11 cellular contexts compared by ENCODE assay signal in genomic region chr3:134600166-134600670, GRCh38. TPM values are rescaled to one million over a fixed set of nuclear protein-coding genes. Genes with fewer than 3 reads are reported as not detected.
A peak's percentile ranks its signal among the peaks of the same experiment; 100 is the strongest.
DNase-seq lines count a peak whose midpoint lies in the region; ATAC-seq and TF ChIP-seq lines count a peak whose summit lies in the region.
"Had no signal": no experiment of that assay in that cellular context is flagged by ENCODE, and none has a peak within 500 bp of the region (broad histone marks: within the 10 kb centered on the region; RNA-seq: fewer than 3 reads in every experiment).

No MANE protein-coding gene starts in this region.

- H3K4me3 ChIP-seq in PC-3 (ENCODE audit: low read length) (no peak overlapping the region; the same call in 1 of the 2 replicates), fibroblast of lung (replicated peaks in 1 of 4; ENCODE audit: control extremely low read depth in 1 of 4, insufficient read depth in 1 of 4, low read depth in 3 of 4, low read length in 4 of 4) (no peak overlapping the region), prostate gland (no peak overlapping the region), GM23248 (no peak overlapping the region)
- H3K4me3 ChIP-seq: body of pancreas, psoas muscle, upper lobe of left lung had no signal

- TF ChIP-seq POLR2A in prostate gland (IDR thresholded peaks at IDR 0.05) = no peak

- ATAC-seq in GM19025 (IDR thresholded peaks at IDR 0.05; ENCODE audit: low read depth, unreplicated experiment) = peak; percentile 2
- peak; percentile 18; the same call in 1 of the 2 replicates for ATAC-seq in PC-3

- H3F3A ChIP-seq in PC-3 (ENCODE audit: low read length, unreplicated experiment) (no peaks in the 10 kb centered on the region), GM23248 (ENCODE audit: insufficient read depth) (no peaks in the 10 kb centered on the region)

- H3K4me1 ChIP-seq in PC-3 (ENCODE audit: insufficient read depth, low read length) (peaks cover 8% of the 10 kb centered on the region), fibroblast of lung (ENCODE audit: control insufficient read depth, extremely low read depth, insufficient read depth, low read length) (no peaks in the 10 kb centered on the region), prostate gland (replicated peaks) (no peaks in the 10 kb centered on the region), GM23248 (ENCODE audit: insufficient read depth) (no peaks in the 10 kb centered on the region)
- H3K4me1 ChIP-seq: body of pancreas, psoas muscle had no signal

- BruUV-seq in PC-3 (replicated peaks; lab: Mats Ljungman, UMichigan) = no TSS peak

- in situ Hi-C loops in GM23248 (cut with MboI) = loop anchor here (10.0 to 25.0 kb wide), 3 partner anchors 145 to 1287 kb away; no protein-coding TSS in a partner anchor

- no peaks in the 10 kb centered on the region for H4K20me1 ChIP-seq in PC-3 (ENCODE audit: low read length)
- H4K20me1 ChIP-seq in fibroblast of lung (ENCODE audit: control insufficient read depth, extremely low read depth, insufficient read depth, low read length) = no peaks in the 10 kb centered on the region
- H4K20me1 ChIP-seq in GM23248 (ENCODE audit: insufficient read depth) = no peaks in the 10 kb centered on the region

- H3K9me2 ChIP-seq in PC-3 (replicated peaks; ENCODE audit: low read length) = no peaks in the 10 kb centered on the region
- no peaks in the 10 kb centered on the region for H3K9me2 ChIP-seq in GM23248 (ENCODE audit: insufficient read depth)

- 47% methylated on average over 2 of the region's 2 CpGs for WGBS in prostate gland
- WGBS in GM23248 (ENCODE audit: low coverage in 1 of 2, low lambda C conversion rate in 2 of 2, missing lambda C conversion rate in 2 of 2), 2 experiments = 8% methylated on average over 2 of the region's 2 CpGs

- POLR2A ChIA-PET in PC-3 (lab: Charles Lee; ENCODE audit: unreplicated experiment) = no interaction called here

- DNase-seq in AG09319 (ENCODE audit: extremely low read depth, low read depth) (peak; percentile 78), PC-3 (peak; percentile 25), fibroblast of lung (ENCODE audit: low read depth in 2 of 2) (peak; percentile 3 to 60), prostate gland (ENCODE audit: low spot score) (no peak), GM23248 (no peak), pons (ENCODE audit: low spot score) (no peak), globus pallidus (ENCODE audit: low spot score) (no peak)

- intact Hi-C loops in PC-3 (cut with micrococcal nuclease) (loop anchor here (1.0 to 5.0 kb wide), 3 partner anchors 41 to 1295 kb away; no protein-coding TSS in a partner anchor), prostate gland (cut with DNase I) (loop anchor here (2.0 to 5.0 kb wide), 5 partner anchors 42 to 1295 kb away; partner anchors contain the start of gene EPHB1)

- H2AFZ ChIP-seq in PC-3 (ENCODE audit: low read length) (0 out of 2 replicates have a peak overlapping the region, but pooled peaks have one; percentile 54), fibroblast of lung (ENCODE audit: low read length) (no peak overlapping the region), GM23248 (no peak overlapping the region)

- H3K36me3 ChIP-seq in PC-3 (ENCODE audit: low read depth, low read length) (no peaks in the 10 kb centered on the region), fibroblast of lung (ENCODE audit: control insufficient read depth, insufficient read depth, low read length) (no peaks in the 10 kb centered on the region), prostate gland (no peaks in the 10 kb centered on the region), GM23248 (ENCODE audit: low read depth) (no peaks in the 10 kb centered on the region)
- H3K36me3 ChIP-seq: upper lobe of left lung had no signal

- CTCF ChIA-PET in PC-3 (lab: Charles Lee) = interaction anchor here (0.6 kb wide), 1 partner anchor 22 kb away, joined by 3 read pairs; no protein-coding TSS in a partner anchor

- no peaks in the 10 kb centered on the region for H3K27me3 ChIP-seq in PC-3 (ENCODE audit: low read length)
- no peaks in the 10 kb centered on the region for H3K27me3 ChIP-seq in fibroblast of lung (ENCODE audit: control insufficient read depth, insufficient read depth, low read length)
- H3K27me3 ChIP-seq in prostate gland (replicated peaks; ENCODE audit: insufficient read depth) = no peaks in the 10 kb centered on the region
- no peaks in the 10 kb centered on the region for H3K27me3 ChIP-seq in GM23248 (replicated peaks; ENCODE audit: insufficient read depth)
- H3K27me3 ChIP-seq: body of pancreas, upper lobe of left lung had no signal

- H3K9me3 ChIP-seq in PC-3 (ENCODE audit: low read length) = no peaks in the 10 kb centered on the region
- no peaks in the 10 kb centered on the region for H3K9me3 ChIP-seq in fibroblast of lung (ENCODE audit: control insufficient read depth, insufficient read depth, low read depth, low read length)
- no peaks in the 10 kb centered on the region for H3K9me3 ChIP-seq in prostate gland
- no peaks in the 10 kb centered on the region for H3K9me3 ChIP-seq in GM23248 (ENCODE audit: low read depth)
- H3K9me3 ChIP-seq: body of pancreas, psoas muscle, upper lobe of left lung had no signal

- H3K27ac ChIP-seq in PC-3 (ENCODE audit: low read length) = no peak overlapping the region
- no peak overlapping the region for H3K27ac ChIP-seq in fibroblast of lung (ENCODE audit: insufficient read depth, low read length)
- no peak overlapping the region for H3K27ac ChIP-seq in prostate gland
- H3K27ac ChIP-seq in GM23248 = no peak overlapping the region
- H3K27ac ChIP-seq: body of pancreas, psoas muscle, upper lobe of left lung had no signal

- H3K9ac ChIP-seq in PC-3 (ENCODE audit: low read length) = no peak overlapping the region
- H3K9ac ChIP-seq in fibroblast of lung (ENCODE audit: insufficient read depth, low read length) = no peak overlapping the region
- no peak overlapping the region for H3K9ac ChIP-seq in GM23248

- TF ChIP-seq CTCF in AG09319 (IDR thresholded peaks at IDR 0.05; ENCODE audit: low read depth, low read length) (no peak), PC-3 (conservative IDR thresholded peaks at IDR 0.05; ENCODE audit: low read depth, low read length) (no peak), fibroblast of lung (conservative IDR thresholded peaks at IDR 0.05 in 1 of 2, IDR thresholded peaks at IDR 0.05 in 1 of 2; ENCODE audit: low read depth in 1 of 2, low read length in 2 of 2) (no peak), prostate gland (IDR thresholded peaks at IDR 0.05) (no peak)

- no peaks in the 10 kb centered on the region for H3K79me2 ChIP-seq in PC-3 (ENCODE audit: low read length)
- H3K79me2 ChIP-seq in fibroblast of lung (ENCODE audit: control insufficient read depth, insufficient read depth, low read length) = no peaks in the 10 kb centered on the region
- no peaks in the 10 kb centered on the region for H3K79me2 ChIP-seq in GM23248 (ENCODE audit: insufficient read depth)

- H3K4me2 ChIP-seq in PC-3 (ENCODE audit: low read length) (peak overlapping the region; percentile 60), fibroblast of lung (ENCODE audit: extremely low read depth, insufficient read depth, low read length) (no peak overlapping the region), GM23248 (ENCODE audit: unreplicated experiment) (no peak overlapping the region)

RNA-seq across cellular contexts. Expression of gene KY, which starts 50.6 kb away (rescaled TPM):
- 0.29 TPM in 1 of 2 replicates, not detected in the other for total RNA-seq in PC-3 (2014; rRNA removed)
- total RNA-seq in fibroblast of lung = under 0.01 and 0.51 TPM in 2 replicates
- 0.12 and 0.35 TPM in 2 replicates for polyA plus RNA-seq in fibroblast of lung
- polyA plus RNA-seq in fibroblast of lung (2012) = 0.21 and 0.36 TPM in 2 replicates
- 0.48 and 1.2 TPM in 2 replicates for polyA minus RNA-seq in fibroblast of lung (ENCODE audit: low replicate concordance)
- total RNA-seq in prostate gland = 1 to 10 TPM; 1.4 to 1.7 TPM
- total RNA-seq in GM23248 (2014; rRNA removed; shearing (Covaris generic)) = 0.51 and 0.76 TPM in 2 replicates
- polyA plus RNA-seq in GM23248 (2016; fragmentation: Nextera tagmentation; extraction: Ambion mirVana) = 0.39 and 0.65 TPM in 2 replicates

Comparison
In these comparisons a context has a peak if more than half of its experiments do, and no peak if none do; other contexts are left out.
1. DNase-seq: peak in AG09319 (single experiment), PC-3 (single experiment) and fibroblast of lung (2 of 2); none in prostate gland (single experiment), GM23248 (single experiment), pons (single experiment) and globus pallidus (single experiment).